ENCODE assay signal across 8 cellular contexts in the genomic region with DNA sequence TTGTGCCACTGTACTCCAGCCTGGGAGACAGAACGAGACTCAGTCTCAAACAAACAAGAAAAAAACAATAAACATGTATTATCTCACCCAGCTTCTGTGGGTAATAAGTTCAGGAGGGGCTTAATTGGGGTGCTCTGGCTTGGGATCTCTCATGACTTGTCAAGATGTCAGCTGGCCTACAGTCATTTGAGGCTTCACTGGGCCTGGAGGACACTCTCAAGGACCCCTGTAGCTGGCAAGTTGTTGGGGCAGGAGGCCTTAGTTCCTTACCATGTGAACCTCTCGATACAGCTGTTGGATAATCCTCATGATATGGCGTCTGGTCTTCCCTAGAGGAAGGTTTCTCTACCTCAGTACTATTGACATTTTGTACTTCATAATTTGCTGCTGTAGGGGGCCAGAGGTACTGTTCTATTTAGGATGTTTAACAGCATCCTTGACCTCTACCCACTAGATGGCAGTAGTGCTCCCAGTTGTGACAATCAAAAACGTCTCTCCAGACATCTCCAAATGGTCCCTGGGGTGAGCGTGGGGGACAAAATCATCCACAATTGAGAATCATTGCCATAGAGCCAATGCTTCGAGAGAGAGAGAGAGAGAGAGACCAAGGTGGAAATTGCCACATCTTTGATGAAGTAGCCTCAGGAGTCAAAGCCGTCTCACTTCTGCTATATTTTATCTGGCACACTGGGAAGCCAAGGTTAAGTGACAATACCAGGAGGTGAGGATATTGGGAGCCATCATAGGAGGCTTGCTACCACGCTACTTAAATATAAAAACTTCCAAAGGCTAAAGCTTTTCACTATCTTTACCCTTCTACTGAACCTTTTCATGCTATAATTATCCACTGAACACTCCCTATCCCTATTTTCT. TPM values are rescaled to one million over a fixed set of nuclear protein-coding genes. Genes with fewer than 3 reads are reported as not detected.
DNase-seq lines count a peak whose midpoint lies in the region; ATAC-seq, FAIRE-seq and TF ChIP-seq lines count a peak whose summit lies in the region.

No MANE protein-coding gene starts in this region.

- WGBS in small intestine, 3 donors = 24 to 25% (median 25%) methylated on average over 8 of the region's 8 CpGs

- peak; percentile 66 to 83 for TF ChIP-seq CTCF in right atrium auricular region (IDR thresholded peaks at IDR 0.05)

- no peak overlapping the region for H3K4me3 ChIP-seq in right atrium auricular region
- H3K4me3 ChIP-seq in small intestine (ENCODE audit: low read depth in 1 of 2, low read length in 2 of 2) = no peak overlapping the region

- H3K27me3 ChIP-seq in right atrium auricular region = no peaks in the 10 kb centered on the region
- no peaks in the 10 kb centered on the region for H3K27me3 ChIP-seq in small intestine (ENCODE audit: control insufficient read depth in 2 of 2, insufficient read depth in 2 of 2, low read length in 2 of 2)

- H3K9me3 ChIP-seq in right atrium auricular region (no peaks in the 10 kb centered on the region), small intestine (ENCODE audit: control insufficient read depth, low read depth) (no peaks in the 10 kb centered on the region)

- no peaks in the 10 kb centered on the region for H3K4me1 ChIP-seq in right atrium auricular region
- no peaks in the 10 kb centered on the region for H3K4me1 ChIP-seq in small intestine (ENCODE audit: control insufficient read depth in 2 of 2, insufficient read depth in 1 of 2, low read depth in 1 of 2, low read length in 1 of 2)

- DNase-seq in DMS 273 (lab: John Stamatoyannopoulos, UW; ENCODE audit: unreplicated experiment) (peak; percentile 82), H4 (ENCODE audit: low spot score) (peak; percentile 74), NCI-H1694 (lab: John Stamatoyannopoulos, UW) (peak; percentile 58), T follicular helper cell (ENCODE audit: low read depth) (peak; percentile 40), right atrium auricular region (ENCODE audit: low spot score) (no peak), small intestine (peak; percentile 59)
- DNase-seq in activated naive CD8-positive, alpha-beta T cell treated with anti-CD3 and anti-CD28 coated beads, Interleukin-2, amount 50 U/mL, for 16 hours (ENCODE audit: low read depth, low spot score) = peak; percentile 30

- FAIRE-seq in small intestine (lab: Jason Lieb, UNC) = no peak

- H3K27ac ChIP-seq in right atrium auricular region (no peak overlapping the region), small intestine (ENCODE audit: low read depth in 1 of 2, low read length in 1 of 2) (no peak overlapping the region)

- no peak for ATAC-seq in HG03139 (IDR thresholded peaks at IDR 0.05; ENCODE audit: unreplicated experiment)

- no peaks in the 10 kb centered on the region for H3K36me3 ChIP-seq in right atrium auricular region
- no peaks in the 10 kb centered on the region for H3K36me3 ChIP-seq in small intestine (ENCODE audit: control insufficient read depth in 2 of 2, insufficient read depth in 2 of 2, low read length in 2 of 2)

RNA-seq across cellular contexts. Expression of a gene that starts 23.9 kb away (rescaled TPM):
- total RNA-seq in H4 (2014; rRNA removed; shearing (Covaris generic)) = 42.8 and 49.1 TPM in 2 replicates
- 10 to 100 TPM; 39.9 to 62.3 TPM for total RNA-seq in right atrium auricular region
- polyA plus RNA-seq in small intestine = 10 to 100 TPM; 52.1 to 63.7 (median 57.0) TPM

RNA-seq across cellular contexts. Expression of a gene that starts 30.1 kb away (rescaled TPM):
- total RNA-seq in H4 (2014; rRNA removed; shearing (Covaris generic)) = 10.4 and 12.4 TPM in 2 replicates
- total RNA-seq in right atrium auricular region = 10 to 100 TPM in 1 of 2 donors, 1 to 10 TPM in 1; 9.3 to 15.6 TPM
- polyA plus RNA-seq in small intestine = 10 to 100 TPM in 1 of 3 donors, 1 to 10 TPM in 2; 7.0 to 10.1 (median 7.6) TPM
